In the genomic region with DNA sequence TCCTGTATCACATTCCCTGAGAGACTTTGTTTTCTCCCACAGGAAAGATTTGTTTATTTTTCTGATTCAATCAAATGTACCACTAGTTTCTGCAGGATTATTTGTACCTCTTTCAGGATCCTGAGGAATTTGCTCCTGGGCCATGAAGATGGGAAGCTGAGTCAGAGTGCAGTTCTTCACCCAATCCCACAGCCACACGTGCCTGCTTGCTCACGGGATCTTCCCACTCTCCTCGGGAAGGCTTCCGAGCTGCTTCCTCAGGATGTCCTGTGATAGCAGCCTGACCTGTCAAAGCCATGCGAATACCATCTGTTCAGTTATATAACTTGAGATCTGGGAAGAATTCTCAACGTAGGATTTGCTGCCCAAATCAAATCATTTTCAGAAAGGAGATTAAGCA, we compare ENCODE assay signal across 11 cellular contexts. TPM values are rescaled to one million over a fixed set of nuclear protein-coding genes. Genes with fewer than 3 reads are reported as not detected.
DNase-seq lines count a peak whose midpoint lies in the region; ATAC-seq and TF ChIP-seq lines count a peak whose summit lies in the region.
"Had no signal": no experiment of that assay in that cellular context is flagged by ENCODE, and none has a peak within 500 bp of the region (broad histone marks: within the 10 kb centered on the region; RNA-seq: fewer than 3 reads in every experiment).

No MANE protein-coding gene starts in this region.

- ATAC-seq in right lobe of liver (peak; percentile 69 to 95 (median 89)), HG03196 (IDR thresholded peaks at IDR 0.05; ENCODE audit: unreplicated experiment) (no peak), GM18502 (IDR thresholded peaks at IDR 0.05; ENCODE audit: poor library complexity, unreplicated experiment) (no peak), esophagus mucosa (no peak)

- H3K9me3 ChIP-seq in right lobe of liver, result no peaks in the 10 kb centered on the region

- DNase-seq in DMS 273 treated with DMSO at 0.1 percent for 48 hours (lab: John Stamatoyannopoulos, UW) (peak; percentile 23), NCI-H524 treated with DMSO at 0.1 percent for 48 hours (lab: John Stamatoyannopoulos, UW) (peak; percentile 58), dedifferentiated amniotic fluid mesenchymal stem cell (ENCODE audit: extremely low spot score) (peak; percentile 25), right lobe of liver (peak in 2 of 3 donors; percentile 60 to 62), occipital lobe (lab: John Stamatoyannopoulos, UW) (no peak)
- DNase-seq: COR-L47, erythroblast, H7 had no signal

- no peaks in the 10 kb centered on the region for H3K4me1 ChIP-seq in right lobe of liver

- WGBS in right lobe of liver (ENCODE audit: insufficient coverage, low coverage, low lambda C conversion rate, missing lambda C conversion rate), result 14% methylated on average over 6 of the region's 6 CpGs

- no peak for TF ChIP-seq CTCF in right lobe of liver (IDR thresholded peaks at IDR 0.05)

- no peak overlapping the region for H3K4me3 ChIP-seq in right lobe of liver

- intact Hi-C loops in right lobe of liver (cut with DNase I), result no loop called here

- no peak for TF ChIP-seq POLR2A in right lobe of liver (IDR thresholded peaks at IDR 0.05)

- H3K36me3 ChIP-seq in right lobe of liver, result no peaks in the 10 kb centered on the region

- no peaks in the 10 kb centered on the region for H3K27me3 ChIP-seq in right lobe of liver

- no peak overlapping the region for H3K27ac ChIP-seq in right lobe of liver

RNA-seq across cellular contexts. Expression of a gene that starts 41.8 kb away (rescaled TPM):
- total RNA-seq in right lobe of liver (100 to 1,000 TPM in 1 of 6 experiments, 10 to 100 TPM in 5; 15.9 to 117 (median 31.9) TPM), occipital lobe (140 TPM), esophagus mucosa (155 TPM)

Comparison
In these comparisons a context has a peak if more than half of its experiments do, and no peak if none do; other contexts are left out.
1. ATAC-seq: peak in right lobe of liver (4 of 4); none in HG03196 (single experiment), GM18502 (single experiment) and esophagus mucosa (single experiment).